Comparison of ENCODE assay signal across 22 cellular contexts in the genomic region with DNA sequence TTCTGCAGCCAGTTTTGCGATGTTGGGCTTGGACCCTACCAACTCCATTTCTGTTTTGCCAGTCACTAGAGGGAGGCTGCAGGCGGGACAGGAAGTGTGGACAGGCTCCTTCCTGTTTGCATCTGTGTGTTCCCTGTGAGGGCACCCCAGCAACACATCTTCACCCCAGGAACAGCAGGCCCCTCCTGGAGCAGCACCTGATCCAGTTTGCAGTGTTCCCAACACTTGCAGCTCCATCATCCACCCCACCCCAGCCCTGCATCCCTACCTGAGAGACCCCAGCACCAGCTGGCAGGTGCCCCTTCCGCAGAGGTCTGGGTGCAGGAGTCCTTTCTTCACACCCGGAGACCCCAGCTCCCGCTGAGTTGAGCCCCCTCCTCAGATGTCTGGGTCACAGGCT. TPM values are rescaled to one million over a fixed set of nuclear protein-coding genes. Genes with fewer than 3 reads are reported as not detected.
DNase-seq lines count a peak whose midpoint lies in the region; ATAC-seq and TF ChIP-seq lines count a peak whose summit lies in the region.
"Had no signal": no experiment of that assay in that cellular context is flagged by ENCODE, and none has a peak within 500 bp of the region (broad histone marks: within the 10 kb centered on the region; RNA-seq: fewer than 3 reads in every experiment).

No MANE protein-coding gene starts in this region.

- H3K9ac ChIP-seq in endodermal cell (ENCODE audit: extremely low read depth, low read length, poor library complexity, severe bottlenecking), result no peak overlapping the region

- H3K4me3 Mint-ChIP-seq in activated naive CD8-positive, alpha-beta T cell treated with anti-CD3 and anti-CD28 coated beads, Interleukin-2, amount 10 ng/mL, durations not matched to agents 7 days and 5 days, result no peak overlapping the region
- no peak overlapping the region for H3K4me3 Mint-ChIP-seq in activated naive CD8-positive, alpha-beta T cell treated with anti-CD3 and anti-CD28 coated beads, Interleukin-2, amount 50 U/mL, for 24 hours
- H3K4me3 Mint-ChIP-seq in endodermal cell, result no peak overlapping the region
- H3K4me3 Mint-ChIP-seq: CD8-positive, alpha-beta memory T cell; natural killer cell had no signal

- TF ChIP-seq CTCF in NB4 (IDR thresholded peaks at IDR 0.05; ENCODE audit: low read depth, low read length) (no peak), endodermal cell (conservative IDR thresholded peaks at IDR 0.05) (no peak), stomach (IDR thresholded peaks at IDR 0.05) (no peak)

- peaks cover 2% of the 10 kb centered on the region for H3K27me3 Mint-ChIP-seq in activated naive CD8-positive, alpha-beta T cell treated with anti-CD3 and anti-CD28 coated beads, Interleukin-2, amount 10 ng/mL, durations not matched to agents 7 days and 5 days
- H3K27me3 Mint-ChIP-seq in activated naive CD8-positive, alpha-beta T cell treated with anti-CD3 and anti-CD28 coated beads, Interleukin-2, amount 50 U/mL, for 24 hours, result no peaks in the 10 kb centered on the region
- H3K27me3 Mint-ChIP-seq in endodermal cell (ENCODE audit: insufficient read depth), result no peaks in the 10 kb centered on the region

- POLR2A ChIA-PET in activated naive CD8-positive, alpha-beta T cell treated with anti-CD3 and anti-CD28 coated beads, Interleukin-2, amount 10 ng/mL, durations not matched to agents 7 days and 5 days (lab: Charles Lee), result interaction anchor here (0.6 kb wide), 1 partner anchor 38 kb away, joined by 3 read pairs; no protein-coding TSS in a partner anchor

- H3K27ac ChIP-seq in endodermal cell (ENCODE audit: low read depth, low read length), result no peak overlapping the region
- no peak overlapping the region for H3K27ac ChIP-seq in stomach
- H3K27ac ChIP-seq: prostate gland had no signal

- H3K36me3 ChIP-seq in endodermal cell (ENCODE audit: control insufficient read depth, insufficient read depth, low read length) (no peaks in the 10 kb centered on the region), stomach (no peaks in the 10 kb centered on the region)
- H3K36me3 ChIP-seq: prostate gland had no signal

- TF ChIP-seq POLR2A in NB4 (IDR thresholded peaks at IDR 0.05; ENCODE audit: extremely low read depth, insufficient read length) (no peak), stomach (IDR thresholded peaks at IDR 0.05) (no peak)

- no peak overlapping the region for H3K27ac Mint-ChIP-seq in activated naive CD8-positive, alpha-beta T cell treated with anti-CD3 and anti-CD28 coated beads, Interleukin-2, amount 10 ng/mL, durations not matched to agents 7 days and 5 days
- H3K27ac Mint-ChIP-seq in activated naive CD8-positive, alpha-beta T cell treated with anti-CD3 and anti-CD28 coated beads, Interleukin-2, amount 50 U/mL, for 24 hours, result no peak overlapping the region
- H3K27ac Mint-ChIP-seq in endodermal cell, result no peak overlapping the region
- H3K27ac Mint-ChIP-seq: natural killer cell had no signal

- no peak for TF ChIP-seq EP300 in stomach (IDR thresholded peaks at IDR 0.05)

- H3K9me3 ChIP-seq in endodermal cell (ENCODE audit: control insufficient read depth, low read length) (no peaks in the 10 kb centered on the region), stomach (no peaks in the 10 kb centered on the region)
- H3K9me3 ChIP-seq: prostate gland had no signal

- no peaks in the 10 kb centered on the region for H3K9me3 Mint-ChIP-seq in activated naive CD8-positive, alpha-beta T cell treated with anti-CD3 and anti-CD28 coated beads, Interleukin-2, amount 10 ng/mL, durations not matched to agents 7 days and 5 days
- H3K9me3 Mint-ChIP-seq in activated naive CD8-positive, alpha-beta T cell treated with anti-CD3 and anti-CD28 coated beads, Interleukin-2, amount 50 U/mL, for 24 hours, result no peaks in the 10 kb centered on the region
- no peaks in the 10 kb centered on the region for H3K9me3 Mint-ChIP-seq in endodermal cell
- H3K9me3 Mint-ChIP-seq: CD8-positive, alpha-beta memory T cell; natural killer cell had no signal

- peak; percentile 50 for ATAC-seq in activated naive CD8-positive, alpha-beta T cell treated with anti-CD3 and anti-CD28 coated beads, Interleukin-2, amount 10 ng/mL, durations not matched to agents 7 days and 5 days (ENCODE audit: low read depth)
- ATAC-seq in activated naive CD8-positive, alpha-beta T cell treated with anti-CD3 and anti-CD28 coated beads, Interleukin-2, amount 50 U/mL, for 24 hours, result no peak
- no peak for ATAC-seq in stimulated activated naive CD8-positive, alpha-beta T cell treated with anti-CD3 and anti-CD28 coated beads, Interleukin-15, Interleukin-2, amounts not matched to agents 100 U/mL and 50 U/mL, for 24 hours
- ATAC-seq: natural killer cell had no signal

- DNase-seq in activated naive CD8-positive, alpha-beta T cell treated with anti-CD3 and anti-CD28 coated beads, Interleukin-2, amount 10 ng/mL, durations not matched to agents 7 days and 5 days, result no peak
- DNase-seq in activated naive CD8-positive, alpha-beta T cell treated with anti-CD3 and anti-CD28 coated beads, Interleukin-2, amount 50 U/mL, for 24 hours, result no peak
- DNase-seq in NB4 (ENCODE audit: low read depth) (peak; percentile 41), endodermal cell (peak; percentile 59), stomach (peak; percentile 17), HCEC 1CT (no peak), NOMO-1 treated with dmso at 0.1 percent for 144 hours (lab: John Stamatoyannopoulos, UW; ENCODE audit: unreplicated experiment) (no peak)
- DNase-seq in stimulated activated naive CD8-positive, alpha-beta T cell treated with anti-CD3 and anti-CD28 coated beads, Interleukin-15, Interleukin-2, amounts not matched to agents 100 U/mL and 50 U/mL, for 24 hours, result no peak
- DNase-seq: activated CD4-positive, CD25-positive, alpha-beta regulatory T cell treated with anti-CD3 and anti-CD28 coated beads, Interleukin-2, amount 50 U/mL, for 72 hours; activated T-cell treated with anti-CD3 and anti-CD28 coated beads for 4 hours; CD8-positive, alpha-beta memory T cell; mesenchymal stem cell; natural killer cell; NCI-H1694 treated with DMSO at 0.1 percent for 48 hours; NCI-H82; T1000 had no signal

- no peak overlapping the region for H3K4me3 ChIP-seq in NB4 (ENCODE audit: low read depth, low read length)
- H3K4me3 ChIP-seq in endodermal cell (ENCODE audit: low read length), result no peak overlapping the region
- no peak overlapping the region for H3K4me3 ChIP-seq in stomach
- H3K4me3 ChIP-seq: prostate gland, smooth muscle cell had no signal

- H3K27me3 ChIP-seq in endodermal cell (ENCODE audit: control insufficient read depth, insufficient read depth, low read length, poor library complexity, severe bottlenecking) (peaks cover 2% of the 10 kb centered on the region), stomach (peaks cover 0 to 4% (median 0%) of the 10 kb centered on the region in 3 donors)

- peaks cover 15% of the 10 kb centered on the region for H3K4me1 Mint-ChIP-seq in activated naive CD8-positive, alpha-beta T cell treated with anti-CD3 and anti-CD28 coated beads, Interleukin-2, amount 10 ng/mL, durations not matched to agents 7 days and 5 days
- peaks cover 3% of the 10 kb centered on the region for H3K4me1 Mint-ChIP-seq in activated naive CD8-positive, alpha-beta T cell treated with anti-CD3 and anti-CD28 coated beads, Interleukin-2, amount 50 U/mL, for 24 hours
- H3K4me1 Mint-ChIP-seq in endodermal cell, result peaks cover 30% of the 10 kb centered on the region

- intact Hi-C loops in stomach (cut with DNase I; ENCODE audit: low total_unique reads), result loop anchor here (5.0 kb wide), 1 partner anchor 249 kb away; no protein-coding TSS in a partner anchor

- H3K4me1 ChIP-seq in endodermal cell (ENCODE audit: control insufficient read depth, insufficient read depth, low read length), result peaks cover 6% of the 10 kb centered on the region
- H3K4me1 ChIP-seq in stomach, result peaks cover 0 to 6% (median 3%) of the 10 kb centered on the region in 4 donors
- H3K4me1 ChIP-seq: prostate gland had no signal

- 89 to 100% methylated on average over 3 to 5 of the region's 5 CpGs for WGBS in endodermal cell (ENCODE audit: insufficient coverage in 1 of 2, insufficient read length in 1 of 2), 2 experiments
- WGBS in stomach, 5 donors, result 79 to 91% (median 86%) methylated on average over 5 of the region's 5 CpGs

- no peaks in the 10 kb centered on the region for H3K36me3 Mint-ChIP-seq in activated naive CD8-positive, alpha-beta T cell treated with anti-CD3 and anti-CD28 coated beads, Interleukin-2, amount 10 ng/mL, durations not matched to agents 7 days and 5 days
- no peaks in the 10 kb centered on the region for H3K36me3 Mint-ChIP-seq in activated naive CD8-positive, alpha-beta T cell treated with anti-CD3 and anti-CD28 coated beads, Interleukin-2, amount 50 U/mL, for 24 hours (ENCODE audit: low read depth)
- no peaks in the 10 kb centered on the region for H3K36me3 Mint-ChIP-seq in endodermal cell (ENCODE audit: low read depth)
- H3K36me3 Mint-ChIP-seq: CD8-positive, alpha-beta memory T cell; natural killer cell had no signal

RNA-seq across cellular contexts. Expression of a gene that starts 7.4 kb away (rescaled TPM):
- total RNA-seq in activated naive CD8-positive, alpha-beta T cell treated with anti-CD3 and anti-CD28 coated beads, Interleukin-2, amount 10 ng/mL, durations not matched to agents 7 days and 5 days, result not detected
- not detected for total RNA-seq in endodermal cell
- polyA plus RNA-seq in endodermal cell (2013, experiment 1 of 2), result not detected
- not detected for polyA plus RNA-seq in endodermal cell (2013, experiment 2 of 2)
- not detected for total RNA-seq in stomach
- polyA plus RNA-seq in stomach, result 1 to 10 TPM in 1 of 3 donors, under 1 TPM in 1, not detected in 1; 0.35 to 1.4 TPM
- total RNA-seq: CD8-positive, alpha-beta memory T cell; frontal cortex; kidney epithelial cell; natural killer cell; RPMI7951; smooth muscle cell had no signal
- polyA plus RNA-seq: AG04450; CD8-positive, alpha-beta memory T cell; smooth muscle cell had no signal

RNA-seq across cellular contexts. Expression of a gene that starts 34.1 kb away (rescaled TPM):
- total RNA-seq in activated naive CD8-positive, alpha-beta T cell treated with anti-CD3 and anti-CD28 coated beads, Interleukin-2, amount 10 ng/mL, durations not matched to agents 7 days and 5 days, result not detected
- total RNA-seq in endodermal cell (1 to 10 TPM; 3.3 to 8.4 TPM), stomach (1 to 10 TPM in 1 of 5 donors, under 1 TPM in 2, not detected in 2; under 0.01 to 1.0 (median 0.92) TPM)
- polyA plus RNA-seq in endodermal cell (2013, experiment 1 of 2), result 3.6 TPM
- 2.8 TPM for polyA plus RNA-seq in endodermal cell (2013, experiment 2 of 2)
- under 1 TPM in 2 of 3 donors, not detected in 1; 0.25 to 0.30 TPM for polyA plus RNA-seq in stomach
- total RNA-seq: natural killer cell had no signal
- polyA plus RNA-seq: AG04450; CD8-positive, alpha-beta memory T cell; smooth muscle cell had no signal

RNA-seq across cellular contexts. Expression of a gene that starts 35.4 kb away (rescaled TPM):
- total RNA-seq in activated naive CD8-positive, alpha-beta T cell treated with anti-CD3 and anti-CD28 coated beads, Interleukin-2, amount 10 ng/mL, durations not matched to agents 7 days and 5 days, result 10 to 100 TPM; 10.1 to 10.9 TPM
- 10 to 100 TPM; 12.6 to 13.7 TPM for total RNA-seq in endodermal cell
- polyA plus RNA-seq in endodermal cell (2013, experiment 1 of 2), result 16.1 TPM
- polyA plus RNA-seq in endodermal cell (2013, experiment 2 of 2), result 16.0 TPM
- total RNA-seq in stomach, result 10 to 100 TPM in 1 of 5 donors, 1 to 10 TPM in 3, under 1 TPM in 1; 0.58 to 15.1 (median 4.0) TPM
- 10 to 100 TPM; 10.3 to 11.2 (median 10.7) TPM for polyA plus RNA-seq in stomach

RNA-seq across cellular contexts. Expression of a gene that starts 51.0 kb away (rescaled TPM):
- 10 to 100 TPM in 1 of 2 experiments, 1 to 10 TPM in 1; 9.6 to 10.4 TPM for total RNA-seq in activated naive CD8-positive, alpha-beta T cell treated with anti-CD3 and anti-CD28 coated beads, Interleukin-2, amount 10 ng/mL, durations not matched to agents 7 days and 5 days
- total RNA-seq in endodermal cell (1 to 10 TPM; 6.6 to 7.7 TPM), stomach (1 to 10 TPM in 2 of 5 donors, under 1 TPM in 2, not detected in 1; 0.87 to 6.6 (median 1.9) TPM)
- polyA plus RNA-seq in endodermal cell (2013, experiment 1 of 2), result 4.5 TPM
- 4.1 TPM for polyA plus RNA-seq in endodermal cell (2013, experiment 2 of 2)
- 1 to 10 TPM; 2.9 to 4.5 (median 3.8) TPM for polyA plus RNA-seq in stomach

Comparison
In these comparisons a context has a peak if more than half of its experiments do, and no peak if none do; other contexts are left out.
1. DNase-seq: peak in NB4 (single experiment), endodermal cell (single experiment) and stomach (single experiment); none in activated naive CD8-positive, alpha-beta T cell treated with anti-CD3 and anti-CD28 coated beads, Interleukin-2, amount 10 ng/mL, durations not matched to agents 7 days and 5 days (single experiment), activated naive CD8-positive, alpha-beta T cell treated with anti-CD3 and anti-CD28 coated beads, Interleukin-2, amount 50 U/mL, for 24 hours (single experiment), HCEC 1CT (single experiment), stimulated activated naive CD8-positive, alpha-beta T cell treated with anti-CD3 and anti-CD28 coated beads, Interleukin-15, Interleukin-2, amounts not matched to agents 100 U/mL and 50 U/mL, for 24 hours (single experiment) and NOMO-1 treated with dmso at 0.1 percent for 144 hours (single experiment).